In genomic region chr16:89962754-89963498, GRCh38 we compare ENCODE assay signal across 14 cellular contexts. TPM values are rescaled to one million over a fixed set of nuclear protein-coding genes. Genes with fewer than 3 reads are reported as not detected.
DNase-seq lines count a peak whose midpoint lies in the region; ATAC-seq and TF ChIP-seq lines count a peak whose summit lies in the region.
"Had no signal": no experiment of that assay in that cellular context is flagged by ENCODE, and none has a peak within 500 bp of the region (broad histone marks: within the 10 kb centered on the region; RNA-seq: fewer than 3 reads in every experiment).

No MANE protein-coding gene starts in this region.

- H3K4me1 ChIP-seq in HCT116 (ENCODE audit: control insufficient read depth in 1 of 2, insufficient read depth in 2 of 2, low read length in 2 of 2), result no peaks in the 10 kb centered on the region
- no peaks in the 10 kb centered on the region for H3K4me1 ChIP-seq in RWPE2 (ENCODE audit: insufficient read depth, poor library complexity, severe bottlenecking)
- no peaks in the 10 kb centered on the region for H3K4me1 ChIP-seq in osteoblast (ENCODE audit: insufficient read depth, low read length)
- no peaks in the 10 kb centered on the region for H3K4me1 ChIP-seq in vagina
- H3K4me1 ChIP-seq: HAP-1 had no signal

- H3K4me2 ChIP-seq in HCT116 (ENCODE audit: low read length) (no peak overlapping the region), osteoblast (ENCODE audit: insufficient read depth, low read length) (no peak overlapping the region)
- H3K4me2 ChIP-seq: GM23338 had no signal

- no peaks in the 10 kb centered on the region for H3K4me1 Mint-ChIP-seq in chondrocyte (ENCODE audit: low read depth)
- H3K4me1 Mint-ChIP-seq: CD8-positive, alpha-beta memory T cell had no signal

- H3K9ac ChIP-seq in HCT116 (ENCODE audit: low read length), result no peak overlapping the region

- H3K4me3 ChIP-seq in HCT116 (replicated peaks in 1 of 2; ENCODE audit: low read depth in 1 of 2, low read length in 2 of 2), result no peak overlapping the region
- no peak overlapping the region for H3K4me3 ChIP-seq in RWPE2 (ENCODE audit: severe bottlenecking)
- H3K4me3 ChIP-seq in osteoblast (ENCODE audit: insufficient read depth, low read length), result no peak overlapping the region
- no peak overlapping the region for H3K4me3 ChIP-seq in vagina
- H3K4me3 ChIP-seq: GM23338, HAP-1 had no signal

- H4K20me1 ChIP-seq in HCT116 (ENCODE audit: insufficient read depth) (no peaks in the 10 kb centered on the region), osteoblast (ENCODE audit: insufficient read depth, low read length) (peaks cover 2% of the 10 kb centered on the region)

- intact Hi-C loops in HCT116 (cut with micrococcal nuclease) (no loop called here), vagina (cut with DNase I) (no loop called here)

- no peak overlapping the region for H3K4me3 Mint-ChIP-seq in chondrocyte (ENCODE audit: unreplicated experiment)
- H3K4me3 Mint-ChIP-seq: CD8-positive, alpha-beta memory T cell; GM23338 had no signal

- H3K36me3 Mint-ChIP-seq in chondrocyte (ENCODE audit: low read depth), result peaks cover 22% of the 10 kb centered on the region

- no peaks in the 10 kb centered on the region for H3K27me3 ChIP-seq in HCT116 (ENCODE audit: insufficient read depth, low read length)
- H3K27me3 ChIP-seq in RWPE2 (ENCODE audit: insufficient read depth, poor library complexity, severe bottlenecking), result no peaks in the 10 kb centered on the region
- H3K27me3 ChIP-seq in osteoblast (ENCODE audit: insufficient read depth, low read length), result no peaks in the 10 kb centered on the region
- no peaks in the 10 kb centered on the region for H3K27me3 ChIP-seq in vagina

- CTCF ChIA-PET in HCT116 (lab: Charles Lee), result no interaction called here

- TF ChIP-seq CTCF in HCT116 (IDR thresholded peaks at IDR 0.05 in 2 of 3, conservative IDR thresholded peaks at IDR 0.05 in 1 of 3; ENCODE audit: borderline replicate concordance in 1 of 3, insufficient read depth in 1 of 3, low read depth in 2 of 3, low read length in 2 of 3), result no peak
- no peak for TF ChIP-seq CTCF in RWPE2 (IDR thresholded peaks at IDR 0.05; ENCODE audit: poor library complexity, severe bottlenecking)
- TF ChIP-seq CTCF in chondrocyte (IDR thresholded peaks at IDR 0.05), result no peak
- TF ChIP-seq CTCF in osteoblast (IDR thresholded peaks at IDR 0.05; ENCODE audit: extremely low read depth, low read depth, low read length), result no peak
- TF ChIP-seq CTCF in vagina (IDR thresholded peaks at IDR 0.05), result no peak

- POLR2A ChIA-PET in HCT116 (lab: Charles Lee), result no interaction called here

- no peaks in the 10 kb centered on the region for H3K9me2 ChIP-seq in HCT116 (ENCODE audit: insufficient read depth)

- no peaks in the 10 kb centered on the region for H3K27me3 Mint-ChIP-seq in chondrocyte (ENCODE audit: low read depth)
- H3K27me3 Mint-ChIP-seq: CD8-positive, alpha-beta memory T cell had no signal

- H2AFZ ChIP-seq in HCT116 (ENCODE audit: low read depth, low read length, poor library complexity, severe bottlenecking) (no peak overlapping the region), osteoblast (ENCODE audit: low read length) (no peak overlapping the region)
- H2AFZ ChIP-seq: GM23338 had no signal

- H3K79me2 ChIP-seq in HCT116 (ENCODE audit: insufficient read depth, low read length) (no peaks in the 10 kb centered on the region), osteoblast (ENCODE audit: insufficient read depth, low read length) (no peaks in the 10 kb centered on the region)

- no peak overlapping the region for H3K27ac ChIP-seq in HCT116 (ENCODE audit: low read depth, low read length)
- H3K27ac ChIP-seq in RWPE2 (ENCODE audit: poor library complexity, severe bottlenecking), result no peak overlapping the region
- H3K27ac ChIP-seq in osteoblast (ENCODE audit: low read depth, low read length), result no peak overlapping the region
- no peak overlapping the region for H3K27ac ChIP-seq in vagina

- TF ChIP-seq RAD21 in HCT116 (IDR thresholded peaks at IDR 0.05; ENCODE audit: low read depth), result no peak

- DNase-seq in HCT116 (ENCODE audit: low read depth, low spot score) (no peak), RWPE2 (ENCODE audit: low spot score) (no peak), chondrocyte (ENCODE audit: low spot score) (no peak), osteoblast (ENCODE audit: insufficient read length, low spot score, missing footprints) (peak; percentile 47), vagina (ENCODE audit: extremely low spot score in 2 of 2) (no peak), NCI-H1092 (lab: John Stamatoyannopoulos, UW) (no peak), DMS 273 (lab: John Stamatoyannopoulos, UW; ENCODE audit: unreplicated experiment) (no peak)
- DNase-seq: C1 segment of cervical spinal cord; CD8-positive, alpha-beta memory T cell; DMS53; DMS79 treated with DMSO at 0.1 percent for 48 hours; GF-D8 had no signal

- H3K36me3 ChIP-seq in HCT116 (ENCODE audit: control insufficient read depth in 1 of 2, insufficient read depth in 2 of 2, low read length in 2 of 2), result peaks cover 5 to 27% of the 10 kb centered on the region in 2 experiments; a peak in 3 of 4 replicates
- peaks cover 18% of the 10 kb centered on the region for H3K36me3 ChIP-seq in RWPE2 (ENCODE audit: low read depth)
- H3K36me3 ChIP-seq in osteoblast (ENCODE audit: insufficient read depth, low read length), result peaks cover 9% of the 10 kb centered on the region
- H3K36me3 ChIP-seq in vagina, result peaks cover 0 to 15% of the 10 kb centered on the region in 2 donors

- ATAC-seq in HCT116, result no peak
- peak; percentile 5; the same call in 2 of the 3 replicates for ATAC-seq in RWPE2 (ENCODE audit: low read depth)
- ATAC-seq: GM23338 had no signal

- RAD21 ChIA-PET in HCT116 (lab: Charles Lee; ENCODE audit: low non-redundant PET in 1 of 2, low total read pairs in 2 of 2, uncharacterized antibody in 2 of 2, unreplicated experiment in 2 of 2), result no interaction called here

- BruUV-seq in HCT116 (replicated peaks; lab: Mats Ljungman, UMichigan), result TSS peak; percentile 15

- H3K9me3 ChIP-seq in HCT116 (ENCODE audit: control insufficient read depth in 1 of 2, insufficient read depth in 1 of 2, low read depth in 1 of 2, low read length in 2 of 2) (no peaks in the 10 kb centered on the region), RWPE2 (ENCODE audit: severe bottlenecking) (no peaks in the 10 kb centered on the region), osteoblast (ENCODE audit: low read depth, low read length) (no peaks in the 10 kb centered on the region), vagina (no peaks in the 10 kb centered on the region)
- H3K9me3 ChIP-seq: HAP-1 had no signal

- peak overlapping the region; percentile 25 for H3K27ac Mint-ChIP-seq in chondrocyte (ENCODE audit: unreplicated experiment)
- H3K27ac Mint-ChIP-seq: GM23338 had no signal

- TF ChIP-seq POLR2A in HCT116 (IDR thresholded peaks at IDR 0.05; ENCODE audit: borderline replicate concordance, extremely low read depth, insufficient read depth, insufficient read length) (no peak), vagina (IDR thresholded peaks at IDR 0.05) (no peak)

- no peaks in the 10 kb centered on the region for H3K9me3 Mint-ChIP-seq in chondrocyte (ENCODE audit: low read depth)
- H3K9me3 Mint-ChIP-seq: CD8-positive, alpha-beta memory T cell; GM23338 had no signal

TF ChIP-seq in HCT116, 20 proteins besides CTCF, POLR2A, EP300 and RAD21:
- TF ChIP-seq SP1 (IDR thresholded peaks at IDR 0.05; ENCODE audit: low read depth) (no peak), CEBPB (IDR thresholded peaks at IDR 0.05; ENCODE audit: low read depth) (no peak), ZBTB33 (IDR thresholded peaks at IDR 0.05; ENCODE audit: extremely low read depth, insufficient replicate concordance, low read length) (no peak), SRF (IDR thresholded peaks at IDR 0.05; ENCODE audit: low read depth) (no peak), EGR1 (IDR thresholded peaks at IDR 0.05; ENCODE audit: low read depth) (no peak), ZNF274 (IDR thresholded peaks at IDR 0.05; ENCODE audit: low read depth, low read length) (no peak), ZFX (IDR thresholded peaks at IDR 0.05) (no peak), JUND (IDR thresholded peaks at IDR 0.05) (no peak)

RNA-seq across cellular contexts. Expression of gene DEF8, which starts 14.4 kb away (rescaled TPM):
- total RNA-seq in HCT116 (2021; ENCODE audit: unreplicated experiment), result 109 TPM
- polyA plus RNA-seq in HCT116 (2012), result 105 and 108 TPM in 2 replicates
- total RNA-seq in chondrocyte, result 69.0 to 77.4 TPM (median 70.4 TPM) in 3 replicates
- 48.6 and 48.9 TPM in 2 replicates for total RNA-seq in osteoblast
- 94.5 TPM for total RNA-seq in vagina

RNA-seq across cellular contexts. Expression of gene TUBB3, which starts 39.8 kb away (rescaled TPM):
- 173 TPM for total RNA-seq in HCT116 (2021; ENCODE audit: unreplicated experiment)
- polyA plus RNA-seq in HCT116 (2012), result 213 and 219 TPM in 2 replicates
- total RNA-seq in chondrocyte, result 97.1 to 117 TPM (median 104 TPM) in 3 replicates
- total RNA-seq in osteoblast, result 166 and 239 TPM in 2 replicates
- 19.2 TPM for total RNA-seq in vagina
- polyA plus RNA-seq: CD8-positive, alpha-beta memory T cell had no signal

RNA-seq across cellular contexts. Expression of gene MC1R, which starts 44.3 kb away (rescaled TPM):
- total RNA-seq in HCT116 (2021; ENCODE audit: unreplicated experiment), result 12.2 TPM
- 9.9 and 12.5 TPM in 2 replicates for polyA plus RNA-seq in HCT116 (2012)
- total RNA-seq in chondrocyte, result 3.2 to 7.9 TPM (median 4.2 TPM) in 3 replicates
- 4.7 and 5.1 TPM in 2 replicates for total RNA-seq in osteoblast
- 4.4 TPM for total RNA-seq in vagina

RNA-seq across cellular contexts. Expression of gene DBNDD1, which starts 56.3 kb away (rescaled TPM):
- total RNA-seq in HCT116 (2021; ENCODE audit: unreplicated experiment) (60.2 TPM), chondrocyte (2.8 to 3.7 TPM (median 3.0 TPM) in 3 replicates), osteoblast (0.29 and 1.1 TPM in 2 replicates), vagina (8.1 TPM)
- polyA plus RNA-seq in HCT116 (2012), result 51.1 and 61.3 TPM in 2 replicates
